8 cellular contexts compared by ENCODE assay signal in the genomic region with DNA sequence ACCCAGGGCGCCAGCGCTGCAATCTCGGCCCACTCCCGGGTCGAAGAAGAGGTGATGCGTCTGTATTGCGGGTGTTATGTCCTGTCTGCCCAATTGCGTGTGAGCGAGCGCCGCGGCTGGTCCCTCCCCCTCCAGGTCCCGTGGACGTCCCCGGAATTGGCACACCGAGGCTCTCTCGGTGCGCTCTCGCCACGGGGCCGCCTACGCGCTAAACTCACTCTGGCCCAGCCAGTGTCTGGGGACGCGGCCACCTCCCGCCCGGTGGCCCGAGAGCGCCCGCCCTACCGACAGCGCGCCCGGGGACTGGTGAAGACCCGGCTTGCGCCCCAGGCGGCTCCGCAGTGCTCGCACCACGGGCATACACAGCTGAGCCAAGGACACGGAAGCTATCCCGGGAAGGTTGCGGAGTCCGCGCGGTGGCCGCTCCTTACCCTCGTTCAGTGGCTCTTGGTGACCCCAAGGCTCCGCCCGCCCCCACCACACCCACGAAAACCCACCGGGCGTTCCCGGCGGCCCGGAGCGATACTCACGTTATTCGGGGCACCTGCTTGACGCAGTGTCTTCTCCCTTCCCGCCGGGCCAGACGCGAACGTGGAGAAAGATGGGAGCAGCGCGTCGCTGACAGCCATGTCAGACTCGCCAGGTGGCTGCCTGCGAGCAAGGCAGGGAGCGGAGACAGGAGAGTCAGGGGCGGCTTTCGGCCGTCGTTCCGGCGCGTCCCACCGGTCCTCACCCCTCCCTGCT. TPM values are rescaled to one million over a fixed set of nuclear protein-coding genes. Genes with fewer than 3 reads are reported as not detected.
DNase-seq lines count a peak whose midpoint lies in the region; FAIRE-seq and TF ChIP-seq lines count a peak whose summit lies in the region.

No MANE protein-coding gene starts in this region.

- peak overlapping the region; percentile 71 for H3K4me3 ChIP-seq in SJCRH30
- H3K4me3 ChIP-seq in endodermal cell (ENCODE audit: low read length) = peak overlapping the region; percentile 85
- peak overlapping the region; percentile 55 to 96 for H3K4me3 ChIP-seq in mesenchymal stem cell (ENCODE audit: insufficient read depth in 1 of 2, low read depth in 1 of 2, low read length in 2 of 2)
- H3K4me3 ChIP-seq in tibial nerve = peak overlapping the region; percentile 55 to 85 (median 70)

- 0 to 1% methylated on average over 14 to 79 of the region's 79 CpGs for WGBS in endodermal cell (ENCODE audit: insufficient coverage in 1 of 2, insufficient read length in 1 of 2), 2 experiments
- 2% methylated on average over 69 of the region's 79 CpGs for WGBS in mesenchymal stem cell
- 0 to 1% methylated on average over 20 to 33 of the region's 79 CpGs for WGBS in tibial nerve, 2 donors

- peak overlapping the region in 1 of 2 experiments; percentile 97 for H3K23ac ChIP-seq in mesenchymal stem cell (ENCODE audit: low read length in 2 of 2)

- H3K27ac ChIP-seq in SJCRH30 (no peak overlapping the region), endodermal cell (ENCODE audit: low read depth, low read length) (no peak overlapping the region), mesenchymal stem cell (ENCODE audit: low read length, poor library complexity, severe bottlenecking) (no peak overlapping the region), tibial nerve (peak overlapping the region; percentile 66 to 94 (median 92))

- H4K8ac ChIP-seq in mesenchymal stem cell (ENCODE audit: low read length) = peak overlapping the region; percentile 79

- no peak for FAIRE-seq in RCC 7860 (lab: Jason Lieb, UNC)

- peak overlapping the region in 1 of 2 experiments; percentile 94 for H3K14ac ChIP-seq in mesenchymal stem cell (ENCODE audit: low read length in 2 of 2)

- peak overlapping the region; percentile 49 for H2AFZ ChIP-seq in mesenchymal stem cell (ENCODE audit: low read depth, low read length)

- H3K9me3 Mint-ChIP-seq in activated CD4-positive, alpha-beta T cell treated with anti-CD3 and anti-CD28 coated beads, Interleukin-2, amount 10 ng/mL, durations not matched to agents 7 days and 5 days = no peaks in the 10 kb centered on the region
- no peaks in the 10 kb centered on the region for H3K9me3 Mint-ChIP-seq in endodermal cell

- H3K9ac ChIP-seq in endodermal cell (ENCODE audit: extremely low read depth, low read length, poor library complexity, severe bottlenecking) (peak overlapping the region; percentile 57), mesenchymal stem cell (ENCODE audit: low read length) (peak overlapping the region; percentile 96)

- peak overlapping the region; percentile 69 to 81 for H3K18ac ChIP-seq in mesenchymal stem cell (ENCODE audit: low read depth in 1 of 2, low read length in 2 of 2)

- peaks cover 2% of the 10 kb centered on the region for H3K79me1 ChIP-seq in mesenchymal stem cell (replicated peaks; ENCODE audit: low read length, poor library complexity, severe bottlenecking)

- H3K36me3 ChIP-seq in SJCRH30 = no peaks in the 10 kb centered on the region
- no peaks in the 10 kb centered on the region for H3K36me3 ChIP-seq in endodermal cell (ENCODE audit: control insufficient read depth, insufficient read depth, low read length)
- peaks cover 6 to 39% of the 10 kb centered on the region in 2 experiments for H3K36me3 ChIP-seq in mesenchymal stem cell (ENCODE audit: control insufficient read depth in 1 of 2, insufficient read depth in 2 of 2, low read depth in 1 of 2, low read length in 2 of 2)
- H3K36me3 ChIP-seq in tibial nerve = peaks cover 0 to 32% (median 0%) of the 10 kb centered on the region in 3 donors

- no peaks in the 10 kb centered on the region for H3K4me1 ChIP-seq in SJCRH30
- no peaks in the 10 kb centered on the region for H3K4me1 ChIP-seq in endodermal cell (ENCODE audit: control insufficient read depth, insufficient read depth, low read length)
- H3K4me1 ChIP-seq in mesenchymal stem cell (ENCODE audit: control insufficient read depth, insufficient read depth, low read depth, low read length) = peaks cover 34% of the 10 kb centered on the region
- H3K4me1 ChIP-seq in tibial nerve = peaks cover 0 to 54% (median 13%) of the 10 kb centered on the region in 4 donors

- H2BK5ac ChIP-seq in mesenchymal stem cell (ENCODE audit: low read depth, low read length, poor library complexity, severe bottlenecking) = no peak overlapping the region

- no peaks in the 10 kb centered on the region for H3K27me3 ChIP-seq in SJCRH30
- peaks cover 79% of the 10 kb centered on the region for H3K27me3 ChIP-seq in endodermal cell (ENCODE audit: control insufficient read depth, insufficient read depth, low read length, poor library complexity, severe bottlenecking)
- peaks cover 0 to 21% of the 10 kb centered on the region in 2 experiments for H3K27me3 ChIP-seq in mesenchymal stem cell (ENCODE audit: control insufficient read depth in 1 of 2, insufficient read depth in 1 of 2, low read length in 2 of 2)
- no peaks in the 10 kb centered on the region for H3K27me3 ChIP-seq in tibial nerve

- TF ChIP-seq CTCF in endodermal cell (conservative IDR thresholded peaks at IDR 0.05) (peak; percentile 9), tibial nerve (IDR thresholded peaks at IDR 0.05) (peak in 1 of 5 experiments; percentile 18)

- TF ChIP-seq EP300 in tibial nerve (IDR thresholded peaks at IDR 0.05) = peak; percentile 26 to 96

- CTCF ChIA-PET in activated CD4-positive, alpha-beta T cell treated with anti-CD3 and anti-CD28 coated beads, Interleukin-2, amount 10 ng/mL, durations not matched to agents 7 days and 5 days (lab: Charles Lee) = interaction anchor here (2.1 kb wide), 1 partner anchor 63 kb away, joined by 5 read pairs; no protein-coding TSS in a partner anchor

- H2BK12ac ChIP-seq in mesenchymal stem cell (ENCODE audit: low read length in 2 of 2) = peak overlapping the region; percentile 28 to 61

- no peak overlapping the region for H2AK5ac ChIP-seq in mesenchymal stem cell (ENCODE audit: low read length, severe bottlenecking)

- peak overlapping the region in 1 of 2 experiments; percentile 58 for H3K4ac ChIP-seq in mesenchymal stem cell (ENCODE audit: low read depth in 1 of 2, low read length in 2 of 2)

- no peak for DNase-seq in activated CD4-positive, alpha-beta T cell treated with anti-CD3 and anti-CD28 coated beads, Interleukin-2, amount 10 ng/mL, durations not matched to agents 7 days and 5 days
- DNase-seq in activated CD4-positive, alpha-beta T cell treated with anti-CD3 and anti-CD28 coated beads, Interleukin-2, amount 50 U/mL, for 4 hours = no peak
- DNase-seq in SJCRH30 = no peak
- DNase-seq in endodermal cell = peak; percentile 82
- peak; percentile 78 for DNase-seq in mesenchymal stem cell
- peak; percentile 76 for DNase-seq in tibial nerve (ENCODE audit: low spot score in 2 of 2)
- DNase-seq in RCC 7860 (ENCODE audit: low spot score) = no peak
- no peak for DNase-seq in middle frontal gyrus (ENCODE audit: extremely low spot score, low spot score)

- H3K4me1 Mint-ChIP-seq in activated CD4-positive, alpha-beta T cell treated with anti-CD3 and anti-CD28 coated beads, Interleukin-2, amount 10 ng/mL, durations not matched to agents 7 days and 5 days = peaks cover 18% of the 10 kb centered on the region
- peaks cover 10% of the 10 kb centered on the region for H3K4me1 Mint-ChIP-seq in endodermal cell

- no peak overlapping the region for H2BK120ac ChIP-seq in mesenchymal stem cell (ENCODE audit: low read depth, low read length)

- no peak overlapping the region for H2BK15ac ChIP-seq in mesenchymal stem cell (ENCODE audit: low read depth, poor library complexity, severe bottlenecking)

- peak; percentile 71 to 83 for TF ChIP-seq POLR2A in tibial nerve (IDR thresholded peaks at IDR 0.05)

- POLR2A ChIA-PET in activated CD4-positive, alpha-beta T cell treated with anti-CD3 and anti-CD28 coated beads, Interleukin-2, amount 10 ng/mL, durations not matched to agents 7 days and 5 days (lab: Charles Lee) = no interaction called here

- H3K27ac Mint-ChIP-seq in activated CD4-positive, alpha-beta T cell treated with anti-CD3 and anti-CD28 coated beads, Interleukin-2, amount 10 ng/mL, durations not matched to agents 7 days and 5 days = no peak overlapping the region
- H3K27ac Mint-ChIP-seq in endodermal cell = no peak overlapping the region

- H3K27me3 Mint-ChIP-seq in activated CD4-positive, alpha-beta T cell treated with anti-CD3 and anti-CD28 coated beads, Interleukin-2, amount 10 ng/mL, durations not matched to agents 7 days and 5 days = peaks cover 58% of the 10 kb centered on the region
- peaks cover 75% of the 10 kb centered on the region for H3K27me3 Mint-ChIP-seq in endodermal cell (ENCODE audit: insufficient read depth)

- peak overlapping the region; percentile 84 for H3K4me2 ChIP-seq in mesenchymal stem cell (ENCODE audit: low read length, poor library complexity, severe bottlenecking)

- peak overlapping the region; percentile 44 for H3K4me3 Mint-ChIP-seq in activated CD4-positive, alpha-beta T cell treated with anti-CD3 and anti-CD28 coated beads, Interleukin-2, amount 10 ng/mL, durations not matched to agents 7 days and 5 days
- peak overlapping the region; percentile 67 for H3K4me3 Mint-ChIP-seq in endodermal cell

- peak overlapping the region; percentile 40 for H4K91ac ChIP-seq in mesenchymal stem cell (ENCODE audit: low read length)

- H3K9me3 ChIP-seq in SJCRH30 (replicated peaks) (no peaks in the 10 kb centered on the region), endodermal cell (ENCODE audit: control insufficient read depth, low read length) (no peaks in the 10 kb centered on the region), mesenchymal stem cell (ENCODE audit: control insufficient read depth, low read length) (no peaks in the 10 kb centered on the region), tibial nerve (no peaks in the 10 kb centered on the region)

- H3K36me3 Mint-ChIP-seq in activated CD4-positive, alpha-beta T cell treated with anti-CD3 and anti-CD28 coated beads, Interleukin-2, amount 10 ng/mL, durations not matched to agents 7 days and 5 days (ENCODE audit: low read depth) = no peaks in the 10 kb centered on the region
- H3K36me3 Mint-ChIP-seq in endodermal cell (ENCODE audit: low read depth) = no peaks in the 10 kb centered on the region

RNA-seq across cellular contexts. Expression of gene KLF4, which starts 1.0 kb away (rescaled TPM):
- under 1 TPM; 0.25 to 0.42 TPM for total RNA-seq in activated CD4-positive, alpha-beta T cell treated with anti-CD3 and anti-CD28 coated beads, Interleukin-2, amount 10 ng/mL, durations not matched to agents 7 days and 5 days
- 3.8 and 3.9 TPM in 2 replicates for total RNA-seq in SJCRH30 (2014; rRNA removed; shearing (Covaris generic))
- total RNA-seq in endodermal cell = 1 to 10 TPM; 1.9 to 2.6 TPM
- 1.9 TPM for polyA plus RNA-seq in endodermal cell (2013, experiment 1 of 2)
- 1.4 TPM for polyA plus RNA-seq in endodermal cell (2013, experiment 2 of 2)
- 21.2 TPM for polyA plus RNA-seq in mesenchymal stem cell (2013, experiment 1 of 2)
- 21.0 TPM for polyA plus RNA-seq in mesenchymal stem cell (2013, experiment 2 of 2)
- 100 to 1,000 TPM in 2 of 4 donors, 10 to 100 TPM in 2; 90.6 to 123 (median 106) TPM for total RNA-seq in tibial nerve

Comparison
In these comparisons a context has a peak if more than half of its experiments do, and no peak if none do; other contexts are left out.
1. DNase-seq: peak in endodermal cell (single experiment), mesenchymal stem cell (single experiment) and tibial nerve (2 of 2); none in activated CD4-positive, alpha-beta T cell treated with anti-CD3 and anti-CD28 coated beads, Interleukin-2, amount 10 ng/mL, durations not matched to agents 7 days and 5 days (single experiment), activated CD4-positive, alpha-beta T cell treated with anti-CD3 and anti-CD28 coated beads, Interleukin-2, amount 50 U/mL, for 4 hours (0 of 2), SJCRH30 (0 of 2), RCC 7860 (single experiment) and middle frontal gyrus (single experiment).
2. H3K27ac ChIP-seq: peak in tibial nerve (4 of 4); none in SJCRH30 (single experiment), endodermal cell (single experiment) and mesenchymal stem cell (single experiment).
3. RNA of gene KLF4, which starts 1.0 kb away (total RNA-seq): 90.6 to 123 TPM in tibial nerve; 3.8 to 3.9 TPM in SJCRH30, 1.9 to 2.6 TPM in endodermal cell and 0.25 to 0.42 TPM in activated CD4-positive, alpha-beta T cell treated with anti-CD3 and anti-CD28 coated beads, Interleukin-2, amount 10 ng/mL, durations not matched to agents 7 days and 5 days; every median in the first group is over 10 times any median in the second.
4. Peak in every context shown above with its lines, with median percentiles within 50 percentile points of each other: H3K4me3 ChIP-seq.